In the genomic region with DNA sequence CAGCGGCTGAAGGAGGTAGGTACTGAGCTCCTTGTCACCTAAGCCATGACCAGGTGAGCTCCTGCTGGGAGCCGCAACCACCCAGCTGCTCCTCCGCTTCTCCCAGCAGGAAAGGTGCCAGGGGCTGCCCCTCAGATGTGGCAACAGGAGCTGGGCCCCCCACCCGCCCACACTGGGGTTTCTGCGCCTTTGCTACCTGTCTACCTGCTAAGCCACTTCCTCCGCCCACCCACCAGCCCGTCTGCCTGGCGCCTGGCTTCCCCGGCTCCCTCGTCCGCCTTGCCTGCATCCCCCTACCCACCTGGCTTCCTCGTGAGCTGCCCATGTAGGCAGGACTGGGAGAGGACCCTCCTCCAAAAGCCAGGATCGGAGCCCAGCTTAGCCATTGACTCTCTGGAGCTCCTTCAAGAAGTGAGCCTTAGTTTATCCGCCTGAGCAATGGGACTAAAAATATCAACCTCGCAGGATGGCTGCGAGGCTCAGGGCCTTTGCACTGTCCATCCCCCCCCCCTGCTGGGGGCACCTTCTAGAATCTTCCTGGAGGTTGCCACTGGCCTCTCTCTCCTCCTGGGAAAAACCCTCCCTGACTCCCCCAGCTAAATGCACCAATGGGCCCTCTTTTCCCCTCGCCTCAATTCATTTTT, we compare ENCODE assay signal across 16 cellular contexts. TPM values are rescaled to one million over a fixed set of nuclear protein-coding genes. Genes with fewer than 3 reads are reported as not detected.
DNase-seq lines count a peak whose midpoint lies in the region; ATAC-seq, FAIRE-seq and TF ChIP-seq lines count a peak whose summit lies in the region.
"Had no signal": no experiment of that assay in that cellular context is flagged by ENCODE, and none has a peak within 500 bp of the region (broad histone marks: within the 10 kb centered on the region; RNA-seq: fewer than 3 reads in every experiment).

No MANE protein-coding gene starts in this region.

- ATAC-seq in HepG2, result no peak
- no peak for ATAC-seq in right lobe of liver
- ATAC-seq in naive B cell (ENCODE audit: low read depth in 2 of 2), result no peak
- ATAC-seq in stimulated activated effector memory CD8-positive, alpha-beta T cell treated with anti-CD3 and anti-CD28 coated beads, Interleukin-12 subunit alpha, Interleukin-12 subunit beta, amount 100 ng/mL, for 72 hours, result no peak
- ATAC-seq: left ventricle myocardium superior; natural killer cell treated with Interleukin-12 subunit alpha and Interleukin-12 subunit beta and Interleukin-15 and Interleukin-18, amount 100 ng/mL, for 72 hours had no signal

- H3K4me1 ChIP-seq in HepG2 (ENCODE audit: insufficient read depth, low read length), result peaks cover 10% of the 10 kb centered on the region
- no peaks in the 10 kb centered on the region for H3K4me1 ChIP-seq in right lobe of liver
- H3K4me1 ChIP-seq: Caco-2 had no signal

- TF ChIP-seq CTCF in HepG2 (CRISPR knock-in tag; IDR thresholded peaks at IDR 0.05) (no peak), right lobe of liver (IDR thresholded peaks at IDR 0.05) (no peak)

- intact Hi-C loops in HepG2 (cut with micrococcal nuclease; ENCODE audit: unreplicated experiment) (no loop called here), right lobe of liver (cut with DNase I) (no loop called here)

- TF ChIP-seq POLR2A in HepG2 (IDR thresholded peaks at IDR 0.05; ENCODE audit: insufficient read depth in 1 of 2, low read depth in 2 of 2, low read length in 2 of 2) (no peak), right lobe of liver (IDR thresholded peaks at IDR 0.05) (no peak)

- peaks cover 16 to 49% (median 40%) of the 10 kb centered on the region in 3 donors for H3K4me1 Mint-ChIP-seq in naive B cell
- peaks cover 31% of the 10 kb centered on the region for H3K4me1 Mint-ChIP-seq in stimulated activated effector memory CD8-positive, alpha-beta T cell treated with anti-CD3 and anti-CD28 coated beads, Interleukin-12 subunit alpha, Interleukin-12 subunit beta, amount 100 ng/mL, for 72 hours

- no peak overlapping the region for H3K4me3 ChIP-seq in HepG2 (replicated peaks in 1 of 3; ENCODE audit: insufficient read depth in 1 of 3, low read depth in 2 of 3, low read length in 3 of 3)
- H3K4me3 ChIP-seq in right lobe of liver, result no peak overlapping the region

- no peaks in the 10 kb centered on the region for H3K79me2 ChIP-seq in HepG2 (ENCODE audit: insufficient read depth, low read length)

- no peaks in the 10 kb centered on the region for H3K9me3 Mint-ChIP-seq in naive B cell
- H3K9me3 Mint-ChIP-seq in stimulated activated effector memory CD8-positive, alpha-beta T cell treated with anti-CD3 and anti-CD28 coated beads, Interleukin-12 subunit alpha, Interleukin-12 subunit beta, amount 100 ng/mL, for 72 hours, result no peaks in the 10 kb centered on the region
- H3K9me3 Mint-ChIP-seq: natural killer cell treated with Interleukin-12 subunit alpha and Interleukin-12 subunit beta and Interleukin-15 and Interleukin-18, amount 100 ng/mL, for 72 hours had no signal

- POLR2A ChIA-PET in HepG2 (lab: Yijun Ruan, JAX), result no interaction called here

- CTCF ChIA-PET in HepG2 (lab: Yijun Ruan, JAX; ENCODE audit: low intra/inter-chr PET ratio, low total read pairs), result no interaction called here

- no peaks in the 10 kb centered on the region for H3K36me3 Mint-ChIP-seq in naive B cell
- no peaks in the 10 kb centered on the region for H3K36me3 Mint-ChIP-seq in stimulated activated effector memory CD8-positive, alpha-beta T cell treated with anti-CD3 and anti-CD28 coated beads, Interleukin-12 subunit alpha, Interleukin-12 subunit beta, amount 100 ng/mL, for 72 hours
- H3K36me3 Mint-ChIP-seq: natural killer cell treated with Interleukin-12 subunit alpha and Interleukin-12 subunit beta and Interleukin-15 and Interleukin-18, amount 100 ng/mL, for 72 hours had no signal

- DNase-seq in HepG2 (ENCODE audit: low spot score) (no peak), right lobe of liver (no peak), naive B cell (no peak), NCI-H2081 (lab: John Stamatoyannopoulos, UW) (no peak), GF-D8 (lab: John Stamatoyannopoulos, UW) (no peak)
- DNase-seq in activated effector memory CD4-positive, alpha-beta T cell treated with anti-CD3 and anti-CD28 coated beads, Interleukin-2, amount 50 U/mL, for 16 hours, result peak; percentile 81
- peak; percentile 48 for DNase-seq in stimulated activated naive CD4-positive, alpha-beta T cell treated with Interleukin-2 at 50 U/mL for 16 hours (lab: John Stamatoyannopoulos, UW)
- no peak for DNase-seq in stimulated activated effector memory CD8-positive, alpha-beta T cell treated with anti-CD3 and anti-CD28 coated beads, Interleukin-12 subunit alpha, Interleukin-12 subunit beta, amount 100 ng/mL, for 72 hours (ENCODE audit: low spot score in 2 of 2)
- DNase-seq: Caco-2, left ventricle myocardium superior, MV-4-11, NCI-H2107, SHP77 had no signal

- H3K27me3 ChIP-seq in HepG2 (ENCODE audit: control insufficient read depth in 1 of 2, insufficient read depth in 2 of 2, low read length in 2 of 2) (peaks cover 0 to 3% of the 10 kb centered on the region in 2 experiments; a peak in 2 of 5 replicates), right lobe of liver (no peaks in the 10 kb centered on the region)

- peak overlapping the region in 5 of 6 donors; percentile 26 to 90 (median 72) for H3K27ac Mint-ChIP-seq in naive B cell
- no peak overlapping the region for H3K27ac Mint-ChIP-seq in stimulated activated effector memory CD8-positive, alpha-beta T cell treated with anti-CD3 and anti-CD28 coated beads, Interleukin-12 subunit alpha, Interleukin-12 subunit beta, amount 100 ng/mL, for 72 hours
- H3K27ac Mint-ChIP-seq: natural killer cell treated with Interleukin-12 subunit alpha and Interleukin-12 subunit beta and Interleukin-15 and Interleukin-18, amount 100 ng/mL, for 72 hours had no signal

- no peaks in the 10 kb centered on the region for H3K27me3 Mint-ChIP-seq in naive B cell
- H3K27me3 Mint-ChIP-seq: natural killer cell treated with Interleukin-12 subunit alpha and Interleukin-12 subunit beta and Interleukin-15 and Interleukin-18, amount 100 ng/mL, for 72 hours had no signal

- H3K36me3 ChIP-seq in HepG2 (replicated peaks in 1 of 2; ENCODE audit: control insufficient read depth in 1 of 2, insufficient read depth in 2 of 2, low read length in 2 of 2), result no peaks in the 10 kb centered on the region
- no peaks in the 10 kb centered on the region for H3K36me3 ChIP-seq in right lobe of liver

- no peak overlapping the region for H2AFZ ChIP-seq in HepG2 (ENCODE audit: low read length)

- TF ChIP-seq EP300 in HepG2 (IDR thresholded peaks at IDR 0.05; ENCODE audit: low read depth in 2 of 2, low read length in 2 of 2), result no peak
- no peak for TF ChIP-seq EP300 in HepG2 (CRISPR knock-in tag; IDR thresholded peaks at IDR 0.05; ENCODE audit: borderline replicate concordance)

- H3K9me3 ChIP-seq in HepG2 (ENCODE audit: low read length), result no peaks in the 10 kb centered on the region
- no peaks in the 10 kb centered on the region for H3K9me3 ChIP-seq in right lobe of liver
- H3K9me3 ChIP-seq: Caco-2 had no signal

- no peak for FAIRE-seq in HepG2 (lab: Jason Lieb, UNC)
- FAIRE-seq: bronchial epithelial cell, GM19239 had no signal

- TF ChIP-seq RAD21 in HepG2 (CRISPR knock-in tag; IDR thresholded peaks at IDR 0.05), result no peak

- no peaks in the 10 kb centered on the region for H4K20me1 ChIP-seq in HepG2 (ENCODE audit: insufficient read depth, low read length)

- H3K27ac ChIP-seq in HepG2 (ENCODE audit: extremely low read length, insufficient read depth, low read length), result no peak overlapping the region
- no peak overlapping the region for H3K27ac ChIP-seq in right lobe of liver

- no TSS peak for BruUV-seq in HepG2 (replicated peaks; lab: Mats Ljungman, UMichigan)

- H3K4me3 Mint-ChIP-seq in naive B cell, result peak overlapping the region in 1 of 8 donors; percentile 30
- H3K4me3 Mint-ChIP-seq in stimulated activated effector memory CD8-positive, alpha-beta T cell treated with anti-CD3 and anti-CD28 coated beads, Interleukin-12 subunit alpha, Interleukin-12 subunit beta, amount 100 ng/mL, for 72 hours, result no peak overlapping the region
- H3K4me3 Mint-ChIP-seq: natural killer cell treated with Interleukin-12 subunit alpha and Interleukin-12 subunit beta and Interleukin-15 and Interleukin-18, amount 100 ng/mL, for 72 hours had no signal

- WGBS in HepG2 (ENCODE audit: low lambda C conversion rate), result 60% methylated on average over 8 of the region's 17 CpGs
- WGBS in right lobe of liver (ENCODE audit: insufficient coverage, low coverage, low lambda C conversion rate, missing lambda C conversion rate), result 90% methylated on average over 4 of the region's 17 CpGs

- H3K4me2 ChIP-seq in HepG2 (ENCODE audit: low read depth, low read length), result no peak overlapping the region

- in situ Hi-C loops in HepG2 (cut with HindIII; ENCODE audit: extremely low pct_ligation_motif_present, low pct_unique_long_range_greater_than_20kb), result no loop called here

- no peak overlapping the region for H3K9ac ChIP-seq in HepG2 (ENCODE audit: insufficient read depth, low read depth, low read length)

TF ChIP-seq in HepG2, 621 proteins besides CTCF, POLR2A, EP300 and RAD21 (continues in another document):
- peak; percentile 75 for TF ChIP-seq ZNF629 (CRISPR knock-in tag; conservative IDR thresholded peaks at IDR 0.05)

RNA-seq across cellular contexts. Expression of gene KLF2, which starts 55.8 kb away (rescaled TPM):
- total RNA-seq in HepG2 (2016; rRNA removed; fragmentation: Illumina TruSeq; extraction: Trizol) (not detected in 2 replicates), right lobe of liver (10 to 100 TPM in 1 of 6 experiments, 1 to 10 TPM in 5; 3.7 to 10.1 (median 4.8) TPM)
- total RNA-seq in HepG2 (2016; cell fraction: cytosol; rRNA removed; fragmentation: Illumina TruSeq; extraction: Trizol; ENCODE audit: low read depth), result not detected in 2 replicates
- not detected in 2 replicates for total RNA-seq in HepG2 (2016; cell fraction: insoluble cytoplasmic fraction; rRNA removed; fragmentation: Illumina TruSeq; extraction: Trizol)
- total RNA-seq in HepG2 (2016; cell fraction: membrane; rRNA removed; fragmentation: Illumina TruSeq; extraction: Trizol), result not detected in 2 replicates
- not detected in 2 replicates for total RNA-seq in HepG2 (2016; cell fraction: nucleus; rRNA removed; fragmentation: Illumina TruSeq; extraction: Trizol)
- polyA plus RNA-seq in HepG2 (2011; rRNA removed) (0.05 TPM in 1 of 2 replicates, not detected in the other), naive B cell (ENCODE audit: low read depth in 6 of 6) (100 to 1,000 TPM; 145 to 413 (median 248) TPM)
- polyA plus RNA-seq in HepG2 (2011; cell fraction: cytosol; rRNA removed), result 0.05 TPM in 1 of 2 replicates, not detected in the other
- 0.16 and 0.23 TPM in 2 replicates for polyA plus RNA-seq in HepG2 (2011; cell fraction: nucleus; rRNA removed)
- polyA plus RNA-seq in HepG2 (2012), result not detected in 2 replicates
- not detected in 2 replicates for polyA plus RNA-seq in HepG2 (2016; cell fraction: cytosol; fragmentation: Illumina TruSeq; extraction: Trizol; ENCODE audit: low read depth)
- polyA plus RNA-seq in HepG2 (2016; cell fraction: insoluble cytoplasmic fraction; fragmentation: Illumina TruSeq; extraction: Trizol; ENCODE audit: low read depth), result not detected in 2 replicates
- 0.27 TPM in 1 of 2 replicates, not detected in the other for polyA plus RNA-seq in HepG2 (2016; cell fraction: membrane; fragmentation: Illumina TruSeq; extraction: Trizol; ENCODE audit: low read depth)
- polyA plus RNA-seq in HepG2 (2016; cell fraction: nucleus; fragmentation: Illumina TruSeq; extraction: Trizol; ENCODE audit: insufficient read depth, low read depth), result not detected in 2 replicates
- polyA minus RNA-seq in HepG2 (2011; rRNA and poly(A)+ RNA removed; ENCODE audit: low replicate concordance), result 0.16 TPM in 1 of 2 replicates, not detected in the other
- not detected in 2 replicates for polyA minus RNA-seq in HepG2 (2011; cell fraction: cytosol; rRNA and poly(A)+ RNA removed)
- polyA minus RNA-seq in HepG2 (2011; cell fraction: nucleus; rRNA and poly(A)+ RNA removed), result not detected in 2 replicates

Comparison
In these comparisons a context has a peak if more than half of its experiments do, and no peak if none do; other contexts are left out.
1. DNase-seq: peak in activated effector memory CD4-positive, alpha-beta T cell treated with anti-CD3 and anti-CD28 coated beads, Interleukin-2, amount 50 U/mL, for 16 hours (single experiment) and stimulated activated naive CD4-positive, alpha-beta T cell treated with Interleukin-2 at 50 U/mL for 16 hours (single experiment); none in HepG2 (single experiment), right lobe of liver (0 of 3), naive B cell (single experiment), stimulated activated effector memory CD8-positive, alpha-beta T cell treated with anti-CD3 and anti-CD28 coated beads, Interleukin-12 subunit alpha, Interleukin-12 subunit beta, amount 100 ng/mL, for 72 hours (0 of 2), NCI-H2081 (0 of 2) and GF-D8 (single experiment).